In the genomic region with DNA sequence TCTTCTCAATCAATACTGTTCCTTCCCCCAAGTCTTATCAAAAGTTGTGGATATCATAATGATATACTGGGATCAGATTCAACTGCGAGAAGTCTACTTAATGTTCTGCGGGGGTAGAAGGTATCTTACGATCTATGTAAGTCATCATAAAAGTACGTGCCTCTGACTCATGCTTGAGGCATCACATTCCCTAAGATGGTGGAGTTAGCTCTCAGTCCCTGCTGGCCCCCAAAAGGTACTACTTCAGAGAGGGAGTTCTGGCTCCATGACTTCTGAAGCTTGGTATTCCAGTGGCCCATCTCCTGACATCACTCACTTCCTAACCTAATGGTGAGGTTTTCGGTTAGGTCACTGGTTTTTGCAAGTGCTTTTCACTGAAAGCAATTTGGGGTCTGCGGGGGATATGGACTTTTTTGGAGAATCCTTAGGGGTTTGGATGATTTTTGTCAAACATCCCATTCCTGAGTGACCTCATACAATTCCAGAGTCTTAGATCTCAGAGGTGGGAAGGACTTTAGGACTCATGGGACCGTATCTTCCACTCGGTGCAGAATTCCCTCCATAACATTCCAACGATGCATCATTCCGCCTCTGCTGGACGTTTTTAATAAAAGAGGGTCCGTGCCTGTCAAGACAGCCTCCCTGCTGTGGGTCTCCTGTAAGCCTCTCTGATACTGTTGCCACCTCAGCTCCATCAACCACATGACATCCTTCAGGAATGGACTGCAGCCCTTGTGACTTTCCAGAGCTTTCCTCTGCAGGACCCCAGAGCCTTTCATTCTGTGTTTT, we compare ENCODE assay signal across 15 cellular contexts.
A peak's percentile ranks its signal among the peaks of the same experiment; 100 is the strongest.
DNase-seq lines count a peak whose midpoint lies in the region; ATAC-seq and TF ChIP-seq lines count a peak whose summit lies in the region.
"Had no signal": no experiment of that assay in that cellular context is flagged by ENCODE, and none has a peak within 500 bp of the region (broad histone marks: within the 10 kb centered on the region; RNA-seq: fewer than 3 reads in every experiment).

No MANE protein-coding gene starts in this region.

- no peak overlapping the region for H3K27ac ChIP-seq in cardiac muscle cell

- H3K27me3 ChIP-seq in cardiac muscle cell: no peaks in the 10 kb centered on the region
- no peaks in the 10 kb centered on the region for H3K27me3 ChIP-seq in adipocyte (replicated peaks; ENCODE audit: control insufficient read depth, insufficient read depth, low read length)

- no peak overlapping the region for H3K9ac ChIP-seq in adipocyte (ENCODE audit: low read length)

- H3K9me3 ChIP-seq in cardiac muscle cell (ENCODE audit: low read depth): no peaks in the 10 kb centered on the region
- no peaks in the 10 kb centered on the region for H3K9me3 ChIP-seq in adipocyte (ENCODE audit: control insufficient read depth, low read length)

- DNase-seq in cardiac muscle cell (ENCODE audit: low read depth in 1 of 2, low spot score in 1 of 2) (peak in 1 of 2 donors; percentile 69), cardiac septum (ENCODE audit: low spot score) (no peak), adipocyte (ENCODE audit: low read depth) (peak; percentile 15), glomerular visceral epithelial cell (ENCODE audit: extremely low spot score) (peak; percentile 34), NCI-H2107 (lab: John Stamatoyannopoulos, UW) (no peak), NCI-H446 treated with DMSO at 0.1 percent for 48 hours (lab: John Stamatoyannopoulos, UW) (no peak), NCI-H510A (lab: John Stamatoyannopoulos, UW) (no peak)
- DNase-seq: activated CD4-positive, alpha-beta T cell treated with anti-CD3 and anti-CD28 coated beads, Interleukin-2, amount 10 ng/mL, durations not matched to agents 24 days and 14 days; activated gamma-delta T cell treated with Interleukin-2 at 50 U/mL for 16 hours; GF-D8; hippocampal formation; Kasumi-1; NCI-H2227 treated with DMSO at 0.1 percent for 48 hours; small intestine had no signal

- no peak overlapping the region for H3K4me3 ChIP-seq in cardiac muscle cell
- no peak overlapping the region for H3K4me3 ChIP-seq in adipocyte (ENCODE audit: low read length)

- intact Hi-C loops in cardiac septum (cut with DNase I): no loop called here

- ATAC-seq in HG02973 (IDR thresholded peaks at IDR 0.05; ENCODE audit: unreplicated experiment): no peak

- H3K36me3 ChIP-seq in cardiac muscle cell: no peaks in the 10 kb centered on the region
- H3K36me3 ChIP-seq in adipocyte (ENCODE audit: control insufficient read depth, insufficient read depth, low read length, severe bottlenecking): no peaks in the 10 kb centered on the region

- peak; percentile 12 for TF ChIP-seq CTCF in cardiac muscle cell (IDR thresholded peaks at IDR 0.05; ENCODE audit: low read depth, low read length)

- H3K4me1 ChIP-seq in cardiac muscle cell (ENCODE audit: low read depth): no peaks in the 10 kb centered on the region
- H3K4me1 ChIP-seq in adipocyte (ENCODE audit: control insufficient read depth, insufficient read depth, low read length): no peaks in the 10 kb centered on the region

Comparison
In these comparisons a context has a peak if more than half of its experiments do, and no peak if none do; other contexts are left out.
1. DNase-seq: peak in adipocyte (single experiment) and glomerular visceral epithelial cell (single experiment); none in cardiac septum (single experiment), NCI-H2107 (single experiment), NCI-H446 treated with DMSO at 0.1 percent for 48 hours (single experiment) and NCI-H510A (single experiment).